Comparison of ENCODE assay signal across 7 cellular contexts in the genomic region with DNA sequence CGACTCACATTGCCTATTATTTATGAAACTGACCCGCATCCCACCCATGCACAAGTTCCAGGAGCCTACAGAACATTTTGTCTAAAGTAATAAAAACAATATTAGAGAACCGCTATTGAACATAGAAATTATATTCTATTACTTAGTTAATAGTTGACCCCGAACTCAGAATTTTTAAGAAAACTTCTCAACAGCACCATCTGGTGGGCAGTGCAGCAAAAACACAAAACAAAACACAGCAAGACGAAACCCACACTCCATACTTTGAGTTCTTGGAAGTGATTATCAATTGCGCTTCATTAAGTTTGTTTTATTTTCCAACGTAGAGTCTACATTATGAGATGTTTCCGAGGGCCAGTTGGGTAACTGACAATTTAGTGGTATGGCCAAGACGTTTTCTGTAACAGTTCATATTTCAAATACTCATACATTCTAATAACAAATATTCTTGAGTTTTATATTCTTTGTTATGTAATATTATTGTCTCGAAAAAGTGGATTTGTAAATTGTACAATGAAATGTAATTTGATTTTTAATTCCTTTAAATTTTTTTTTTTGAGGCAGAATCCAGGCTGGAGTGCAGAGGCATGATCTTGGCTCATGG. TPM values are rescaled to one million over a fixed set of nuclear protein-coding genes. Genes with fewer than 3 reads are reported as not detected.
DNase-seq lines count a peak whose midpoint lies in the region; ATAC-seq and TF ChIP-seq lines count a peak whose summit lies in the region.

No MANE protein-coding gene starts in this region.

- ATAC-seq in DND-41 (ENCODE audit: insufficient read depth, low read depth) (no peak), PC-3 (peak; percentile 31; the same call in 1 of the 2 replicates), mucosa of descending colon (no peak)

- H3K27me3 ChIP-seq in DND-41 (ENCODE audit: insufficient read depth, low read length, poor library complexity) (peaks cover 9% of the 10 kb centered on the region), HL-60 (ENCODE audit: insufficient read depth, poor library complexity, severe bottlenecking) (no peaks in the 10 kb centered on the region), PC-3 (ENCODE audit: low read length) (peaks cover 37% of the 10 kb centered on the region)

- H3K4me3 ChIP-seq in DND-41 (ENCODE audit: low read depth in 1 of 2, low read length in 2 of 2) (no peak overlapping the region), HL-60 (replicated peaks; ENCODE audit: insufficient read depth, low read length) (no peak overlapping the region), PC-3 (ENCODE audit: low read length) (no peak overlapping the region), mucosa of descending colon (no peak overlapping the region)

- H4K20me1 ChIP-seq in DND-41 (ENCODE audit: insufficient read depth, low read length): no peaks in the 10 kb centered on the region
- H4K20me1 ChIP-seq in PC-3 (ENCODE audit: low read length): no peaks in the 10 kb centered on the region

- CTCF ChIA-PET in PC-3 (lab: Charles Lee): interaction anchor here (0.7 kb wide), 1 partner anchor 9 kb away, joined by 3 read pairs; no protein-coding TSS in a partner anchor

- H3K4me2 ChIP-seq in DND-41 (ENCODE audit: insufficient read depth, low read length) (no peak overlapping the region), PC-3 (ENCODE audit: low read length) (no peak overlapping the region)

- H3K27ac ChIP-seq in DND-41 (ENCODE audit: low read length) (no peak overlapping the region), HL-60 (replicated peaks) (no peak overlapping the region), PC-3 (ENCODE audit: low read length) (no peak overlapping the region)

- H3K4me1 ChIP-seq in DND-41 (ENCODE audit: insufficient read depth, low read length): no peaks in the 10 kb centered on the region
- no peaks in the 10 kb centered on the region for H3K4me1 ChIP-seq in PC-3 (ENCODE audit: insufficient read depth, low read length)
- peaks cover 7% of the 10 kb centered on the region for H3K4me1 ChIP-seq in mucosa of descending colon (ENCODE audit: low read depth)

- POLR2A ChIA-PET in PC-3 (lab: Charles Lee; ENCODE audit: unreplicated experiment): no interaction called here

- H3K36me3 ChIP-seq in DND-41 (ENCODE audit: insufficient read depth, low read length): no peaks in the 10 kb centered on the region
- H3K36me3 ChIP-seq in PC-3 (ENCODE audit: low read depth, low read length): no peaks in the 10 kb centered on the region
- H3K36me3 ChIP-seq in mucosa of descending colon (ENCODE audit: low read depth): no peaks in the 10 kb centered on the region

- TF ChIP-seq CTCF in DND-41 (IDR thresholded peaks at IDR 0.05; ENCODE audit: borderline replicate concordance, extremely low read depth, low read length, poor library complexity, severe bottlenecking) (peak; percentile 84), HL-60 (IDR thresholded peaks at IDR 0.05; ENCODE audit: insufficient read depth, low read length) (peak; percentile 28), PC-3 (conservative IDR thresholded peaks at IDR 0.05; ENCODE audit: low read depth, low read length) (peak; percentile 84), mucosa of descending colon (IDR thresholded peaks at IDR 0.05) (peak; percentile 50)

- intact Hi-C loops in PC-3 (cut with micrococcal nuclease) (loop anchor here (1.0 to 5.0 kb wide), 2 partner anchors 90 to 302 kb away; no protein-coding TSS in a partner anchor), mucosa of descending colon (cut with DNase I, micrococcal nuclease) (loop anchor here in 1 of 2 donors (10.0 kb wide), 1 partner anchor 112 kb away; no protein-coding TSS in a partner anchor)

- no peaks in the 10 kb centered on the region for H3K9me3 ChIP-seq in DND-41 (ENCODE audit: insufficient read depth, low read length, severe bottlenecking)
- no peaks in the 10 kb centered on the region for H3K9me3 ChIP-seq in PC-3 (ENCODE audit: low read length)
- no peaks in the 10 kb centered on the region for H3K9me3 ChIP-seq in mucosa of descending colon

- H3K79me2 ChIP-seq in DND-41 (ENCODE audit: insufficient read depth, low read length) (no peaks in the 10 kb centered on the region), PC-3 (ENCODE audit: low read length) (no peaks in the 10 kb centered on the region)

- H3K9ac ChIP-seq in DND-41 (ENCODE audit: low read depth, low read length) (no peak overlapping the region), PC-3 (ENCODE audit: low read length) (no peak overlapping the region)

- BruUV-seq in PC-3 (replicated peaks; lab: Mats Ljungman, UMichigan): no TSS peak

- peak; percentile 39 for DNase-seq in DND-41
- peak in 1 of 2 experiments; percentile 42 for DNase-seq in HL-60 (ENCODE audit: low read depth in 1 of 2, low spot score in 1 of 2)
- peak; percentile 70 for DNase-seq in PC-3
- DNase-seq in dedifferentiated amniotic fluid mesenchymal stem cell (ENCODE audit: extremely low spot score): peak; percentile 33
- DNase-seq in mucosa of descending colon: peak in 1 of 3 donors; percentile 67
- DNase-seq in activated gamma-delta T cell (lab: John Stamatoyannopoulos, UW): no peak
- DNase-seq in T1000 (lab: John Stamatoyannopoulos, UW): no peak

- no peaks in the 10 kb centered on the region for H3K9me2 ChIP-seq in PC-3 (replicated peaks; ENCODE audit: low read length)

- H3F3A ChIP-seq in PC-3 (ENCODE audit: low read length, unreplicated experiment): no peaks in the 10 kb centered on the region

- H2AFZ ChIP-seq in DND-41 (ENCODE audit: low read depth, low read length): no peak overlapping the region
- 0 out of 2 replicates have a peak overlapping the region, but pooled peaks have one; percentile 39 for H2AFZ ChIP-seq in PC-3 (ENCODE audit: low read length)

RNA-seq across cellular contexts. Expression of gene C3orf70, which starts 24.0 kb away (rescaled TPM):
- total RNA-seq in PC-3 (2014; rRNA removed) (not detected in 2 replicates), mucosa of descending colon (10 to 100 TPM; 15.1 to 32.7 (median 16.9) TPM)

Comparison
In these comparisons a context has a peak if more than half of its experiments do, and no peak if none do; other contexts are left out.
1. DNase-seq: peak in DND-41 (single experiment), PC-3 (single experiment) and dedifferentiated amniotic fluid mesenchymal stem cell (single experiment); none in activated gamma-delta T cell (single experiment) and T1000 (single experiment).
2. CTCF ChIP-seq: peak in every context shown above with its lines; median percentile 84 in DND-41; 84 in PC-3; 50 in mucosa of descending colon; 28 in HL-60.
3. RNA of gene C3orf70, which starts 24.0 kb away (total RNA-seq): 15.1 to 32.7 TPM in mucosa of descending colon; not detected in PC-3; every median in the first group is over 10 times any median in the second.